ENCODE assay signal across 19 cellular contexts in genomic region chr5:81162501-81162900, GRCh38.
DNase-seq lines count a peak whose midpoint lies in the region; ATAC-seq and TF ChIP-seq lines count a peak whose summit lies in the region.
"Had no signal": no experiment of that assay in that cellular context is flagged by ENCODE, and none has a peak within 500 bp of the region (broad histone marks: within the 10 kb centered on the region; RNA-seq: fewer than 3 reads in every experiment).

No MANE protein-coding gene starts in this region.

- ATAC-seq in left lobe of liver (peak; percentile 52), GM18505 (IDR thresholded peaks at IDR 0.05; ENCODE audit: unreplicated experiment) (no peak)
- ATAC-seq: CD8-positive, alpha-beta T cell; GM12878 had no signal

- TF ChIP-seq CTCF in LNCaP clone FGC (IDR thresholded peaks at IDR 0.05; ENCODE audit: control insufficient read depth, extremely low read depth, insufficient read depth), result no peak
- TF ChIP-seq CTCF in RWPE1 (conservative IDR thresholded peaks at IDR 0.05; ENCODE audit: low read depth), result no peak

- POLR2A ChIA-PET in RWPE1 (lab: Yijun Ruan, JAX; ENCODE audit: low non-redundant PET), result no interaction called here

- DNase-seq in LNCaP clone FGC (ENCODE audit: low read depth) (peak; percentile 22), RWPE1 (ENCODE audit: low spot score) (peak; percentile 13), dermis blood vessel endothelial cell (peak; percentile 8), left lobe of liver (ENCODE audit: low spot score) (no peak)
- no peak for DNase-seq in activated CD4-positive, CD25-positive, alpha-beta regulatory T cell treated with anti-CD3 and anti-CD28 coated beads, Interleukin-2, amount 50 U/mL, for 72 hours
- no peak for DNase-seq in effector memory CD4-positive, alpha-beta T cell
- DNase-seq: Calu3; CD8-positive, alpha-beta T cell; DMS 273 treated with DMSO at 0.1 percent for 48 hours; DMS53; DND-41; EL; GM23248; IMR-90 had no signal

- CTCF ChIA-PET in RWPE1 (lab: Yijun Ruan, JAX), result interaction anchor here (0.6 to 0.8 kb wide), 3 partner anchors 137 to 347 kb away, joined by 3 to 6 read pairs (median 3); no protein-coding TSS in a partner anchor

- no peaks in the 10 kb centered on the region for H3K4me1 ChIP-seq in effector memory CD4-positive, alpha-beta T cell (ENCODE audit: control insufficient read depth, insufficient read depth, low read length, poor library complexity, severe bottlenecking)
- H3K4me1 ChIP-seq: BLaER1 treated with 17β-estradiol and CSF1 and Interleukin-3, amounts not matched to agents 10 nM and 100 nM; HAP-1 had no signal

- TF ChIP-seq POLR2A in GM18505 (IDR thresholded peaks at IDR 0.05; ENCODE audit: borderline replicate concordance, extremely low read depth, insufficient read depth, insufficient read length), result no peak

- H3K36me3 ChIP-seq in effector memory CD4-positive, alpha-beta T cell (ENCODE audit: control insufficient read depth, insufficient read depth, low read length), result no peaks in the 10 kb centered on the region
- H3K36me3 ChIP-seq: BLaER1 treated with 17β-estradiol and CSF1 and Interleukin-3, amounts not matched to agents 10 nM and 100 nM; HAP-1 had no signal

- no peaks in the 10 kb centered on the region for H3K9me3 ChIP-seq in effector memory CD4-positive, alpha-beta T cell (ENCODE audit: control insufficient read depth, low read length)
- H3K9me3 ChIP-seq: HAP-1 had no signal

- H3K4me3 ChIP-seq in LNCaP clone FGC (ENCODE audit: low read depth, low read length), result no peak overlapping the region
- H3K4me3 ChIP-seq in effector memory CD4-positive, alpha-beta T cell (ENCODE audit: insufficient read depth, low read depth, low read length, poor library complexity, severe bottlenecking), result no peak overlapping the region
- H3K4me3 ChIP-seq: BLaER1 treated with 17β-estradiol and CSF1 and Interleukin-3, amounts not matched to agents 10 nM and 100 nM; GM12878; GM23248; HAP-1 had no signal

- no peak overlapping the region for H3K27ac ChIP-seq in RWPE1
- no peak overlapping the region for H3K27ac ChIP-seq in effector memory CD4-positive, alpha-beta T cell (ENCODE audit: insufficient read depth, low read length, poor library complexity, severe bottlenecking)
- H3K27ac ChIP-seq: BLaER1 treated with 17β-estradiol and CSF1 and Interleukin-3, amounts not matched to agents 10 nM and 100 nM; GM23248; HL-60 had no signal

- no peaks in the 10 kb centered on the region for H3K27me3 ChIP-seq in effector memory CD4-positive, alpha-beta T cell (replicated peaks; ENCODE audit: control insufficient read depth, insufficient read depth, low read length, poor library complexity, severe bottlenecking)
- H3K27me3 ChIP-seq: BLaER1 treated with 17β-estradiol and CSF1 and Interleukin-3, amounts not matched to agents 10 nM and 100 nM had no signal

Comparison
In these comparisons a context has a peak if more than half of its experiments do, and no peak if none do; other contexts are left out.
1. DNase-seq: peak in LNCaP clone FGC (single experiment), RWPE1 (single experiment) and dermis blood vessel endothelial cell (single experiment); none in left lobe of liver (single experiment), activated CD4-positive, CD25-positive, alpha-beta regulatory T cell treated with anti-CD3 and anti-CD28 coated beads, Interleukin-2, amount 50 U/mL, for 72 hours (single experiment) and effector memory CD4-positive, alpha-beta T cell (0 of 3).